Comparison of ENCODE assay signal across 23 cellular contexts in genomic region chr7:109462171-109462570, GRCh38.
"Had no signal": no experiment of that assay in that cellular context is flagged by ENCODE, and none has a peak within 500 bp of the region (broad histone marks: within the 10 kb centered on the region; RNA-seq: fewer than 3 reads in every experiment).

No MANE protein-coding gene starts in this region.

- H3K4me3 Mint-ChIP-seq: dendritic cell treated with granulocyte-macrophage colony-stimulating factor and Interleukin-4, amounts not matched to agents 40 ng/mL and 50 ng/mL, for 4 days; endodermal cell; natural killer cell; stimulated activated naive B cell treated with anti-CD40 and anti-IgM and Interleukin-4, amounts not matched to agents 10 μg/mL and 1 μg/mL and 100 μg/mL, for 72 hours; stimulated activated naive CD8-positive, alpha-beta T cell treated with anti-CD3 and anti-CD28 coated beads, Interleukin-15, Interleukin-2, amounts not matched to agents 100 ng/mL and 50 ng/mL, for 24 hours had no signal

- H3K4me3 ChIP-seq: colonic mucosa, gastrocnemius medialis, lower lobe of right lung, prostate gland, right atrium auricular region, sigmoid colon, spleen, thoracic aorta, tibial nerve, upper lobe of left lung had no signal

- H3K36me3 ChIP-seq: colonic mucosa, gastrocnemius medialis, lower lobe of right lung, prostate gland, right atrium auricular region, sigmoid colon, spleen, thoracic aorta, tibial nerve, upper lobe of left lung had no signal

- H3K27me3 ChIP-seq: colonic mucosa, gastrocnemius medialis, right atrium auricular region, sigmoid colon, spleen, tibial nerve, upper lobe of left lung had no signal

- H3K9me3 Mint-ChIP-seq: stimulated activated naive CD8-positive, alpha-beta T cell treated with anti-CD3 and anti-CD28 coated beads, Interleukin-15, Interleukin-2, amounts not matched to agents 100 ng/mL and 50 ng/mL, for 24 hours had no signal

- H3K4me1 Mint-ChIP-seq: endodermal cell; natural killer cell; stimulated activated naive B cell treated with anti-CD40 and anti-IgM and Interleukin-4, amounts not matched to agents 10 μg/mL and 1 μg/mL and 100 μg/mL, for 72 hours had no signal

- H3K27ac ChIP-seq: colonic mucosa, epithelial cell of prostate, gastrocnemius medialis, lower lobe of right lung, prostate gland, right atrium auricular region, sigmoid colon, spleen, thoracic aorta, tibial nerve, upper lobe of left lung had no signal

- DNase-seq: colonic mucosa; effector CD8-positive, alpha-beta T cell; endodermal cell; foreskin fibroblast; gastrocnemius medialis; head of caudate nucleus; left ventricle myocardium superior; lower lobe of right lung; natural killer cell; nucleus accumbens; sigmoid colon; spleen; stimulated activated CD4-positive, alpha-beta T cell treated with anti-CD3 and anti-CD28 coated beads, Interleukin-4, amount 100 ng/mL, for 4 hours; stimulated activated naive B cell treated with anti-CD40 and anti-IgM and Interleukin-4, amounts not matched to agents 10 μg/mL and 1 μg/mL and 100 μg/mL, for 72 hours; upper lobe of left lung had no signal

- H3K4me1 ChIP-seq: colonic mucosa, gastrocnemius medialis, lower lobe of right lung, prostate gland, right atrium auricular region, sigmoid colon, spleen, tibial nerve, upper lobe of left lung had no signal

- H3K36me3 Mint-ChIP-seq: natural killer cell; stimulated activated naive B cell treated with anti-CD40 and anti-IgM and Interleukin-4, amounts not matched to agents 10 μg/mL and 1 μg/mL and 100 μg/mL, for 72 hours had no signal

- ATAC-seq: esophagus mucosa; gastrocnemius medialis; left ventricle myocardium superior; lower lobe of right lung; natural killer cell; stimulated activated naive B cell treated with anti-CD40 and anti-IgM and Interleukin-4, amounts not matched to agents 10 μg/mL and 1 μg/mL and 100 μg/mL, for 72 hours had no signal

- H3K27ac Mint-ChIP-seq: dendritic cell treated with granulocyte-macrophage colony-stimulating factor and Interleukin-4, amounts not matched to agents 40 ng/mL and 50 ng/mL, for 4 days; endodermal cell; natural killer cell; stimulated activated naive B cell treated with anti-CD40 and anti-IgM and Interleukin-4, amounts not matched to agents 10 μg/mL and 1 μg/mL and 100 μg/mL, for 72 hours; stimulated activated naive CD8-positive, alpha-beta T cell treated with anti-CD3 and anti-CD28 coated beads, Interleukin-15, Interleukin-2, amounts not matched to agents 100 ng/mL and 50 ng/mL, for 24 hours had no signal

- H3K9me3 ChIP-seq: colonic mucosa, gastrocnemius medialis, lower lobe of right lung, prostate gland, right atrium auricular region, sigmoid colon, spleen, thoracic aorta, tibial nerve, upper lobe of left lung had no signal

- H3K27me3 Mint-ChIP-seq: dendritic cell treated with granulocyte-macrophage colony-stimulating factor and Interleukin-4, amounts not matched to agents 40 ng/mL and 50 ng/mL, for 4 days; stimulated activated naive B cell treated with anti-CD40 and anti-IgM and Interleukin-4, amounts not matched to agents 10 μg/mL and 1 μg/mL and 100 μg/mL, for 72 hours; stimulated activated naive CD8-positive, alpha-beta T cell treated with anti-CD3 and anti-CD28 coated beads, Interleukin-15, Interleukin-2, amounts not matched to agents 100 ng/mL and 50 ng/mL, for 24 hours had no signal
